16 cellular contexts compared by ENCODE assay signal in genomic region chr1:165910764-165911421, GRCh38.
DNase-seq lines count a peak whose midpoint lies in the region; ATAC-seq and TF ChIP-seq lines count a peak whose summit lies in the region.
"Had no signal": no experiment of that assay in that cellular context is flagged by ENCODE, and none has a peak within 500 bp of the region (broad histone marks: within the 10 kb centered on the region; RNA-seq: fewer than 3 reads in every experiment).

No MANE protein-coding gene starts in this region.

- peaks cover 7% of the 10 kb centered on the region for H3K36me3 ChIP-seq in left ventricle myocardium inferior
- H3K36me3 ChIP-seq in neural progenitor cell, result no peaks in the 10 kb centered on the region

- H3K4me1 Mint-ChIP-seq in neural progenitor cell (no peaks in the 10 kb centered on the region), CD14-positive monocyte (peaks cover 4% of the 10 kb centered on the region)
- H3K4me1 Mint-ChIP-seq in activated T-cell treated with anti-CD3 and anti-CD28 coated beads, Interleukin-2, amount 50 U/mL, for 4 hours (ENCODE audit: low read depth), result peaks cover 2% of the 10 kb centered on the region

- H3K4me1 ChIP-seq in left ventricle myocardium inferior (peaks cover 19% of the 10 kb centered on the region), neural progenitor cell (no peaks in the 10 kb centered on the region)

- H3F3A ChIP-seq in neural progenitor cell (ENCODE audit: low read depth), result no peaks in the 10 kb centered on the region

- H3K27me3 Mint-ChIP-seq in neural progenitor cell (ENCODE audit: insufficient read depth, low read depth) (no peaks in the 10 kb centered on the region), CD14-positive monocyte (ENCODE audit: low read depth in 3 of 3) (no peaks in the 10 kb centered on the region)
- no peaks in the 10 kb centered on the region for H3K27me3 Mint-ChIP-seq in activated T-cell treated with anti-CD3 and anti-CD28 coated beads, Interleukin-2, amount 50 U/mL, for 4 hours (ENCODE audit: low read depth)
- H3K27me3 Mint-ChIP-seq: stimulated activated memory B cell treated with anti-CD40 and anti-IgM and Interleukin-4, amounts not matched to agents 10 μg/mL and 1 μg/mL and 100 μg/mL, for 72 hours had no signal

- no peak for TF ChIP-seq CTCF in left ventricle myocardium inferior (IDR thresholded peaks at IDR 0.05; ENCODE audit: borderline replicate concordance)
- TF ChIP-seq CTCF in neural progenitor cell (IDR thresholded peaks at IDR 0.05), result no peak
- TF ChIP-seq CTCF in CD14-positive monocyte (IDR thresholded peaks at IDR 0.05), result no peak

- DNase-seq in NCI-H82 (lab: John Stamatoyannopoulos, UW), result peak; percentile 29
- DNase-seq in NCI-H82 treated with DMSO at 0.1 percent for 48 hours (lab: John Stamatoyannopoulos, UW; ENCODE audit: unreplicated experiment), result no peak
- DNase-seq in left ventricle myocardium inferior, result peak; percentile 36
- no peak for DNase-seq in neural progenitor cell (ENCODE audit: low spot score)
- DNase-seq in CD14-positive monocyte (ENCODE audit: low spot score), result no peak
- no peak for DNase-seq in activated T-cell treated with anti-CD3 and anti-CD28 coated beads, Interleukin-2, amount 50 U/mL, for 4 hours
- no peak for DNase-seq in NCI-H446 treated with DMSO at 0.1 percent for 48 hours (lab: John Stamatoyannopoulos, UW)
- DNase-seq: activated CD8-positive, alpha-beta memory T cell treated with anti-CD3 and anti-CD28 coated beads for 24 hours; natural killer cell; NCI-H2081 treated with DMSO at 0.1 percent for 48 hours; PC-9; stimulated activated CD4-positive, alpha-beta T cell treated with anti-CD3 and anti-CD28 coated beads, Interleukin-2, amount 100 ng/mL, for 24 hours; T-helper 9 cell had no signal

- H3K36me3 Mint-ChIP-seq in neural progenitor cell (peaks cover 25% of the 10 kb centered on the region), CD14-positive monocyte (peaks cover 47 to 54% of the 10 kb centered on the region in 2 donors)
- H3K36me3 Mint-ChIP-seq in activated T-cell treated with anti-CD3 and anti-CD28 coated beads, Interleukin-2, amount 50 U/mL, for 4 hours (ENCODE audit: insufficient read depth), result peaks cover 19% of the 10 kb centered on the region
- H3K36me3 Mint-ChIP-seq: natural killer cell had no signal

- intact Hi-C loops in left ventricle myocardium inferior (cut with micrococcal nuclease), result loop anchor here (5.0 to 10.0 kb wide), 2 partner anchors 194 to 516 kb away; no protein-coding TSS in a partner anchor
- intact Hi-C loops in CD14-positive monocyte (cut with micrococcal nuclease), result loop anchor here (5.0 to 10.0 kb wide), 5 partner anchors 146 to 519 kb away; partner anchors contain the start of gene TMCO1 (in 1 of the 2)

- H3K9me3 Mint-ChIP-seq in neural progenitor cell (no peaks in the 10 kb centered on the region), CD14-positive monocyte (peaks cover 0 to 2% (median 0%) of the 10 kb centered on the region in 7 donors)
- H3K9me3 Mint-ChIP-seq in activated T-cell treated with anti-CD3 and anti-CD28 coated beads, Interleukin-2, amount 50 U/mL, for 4 hours, result no peaks in the 10 kb centered on the region
- H3K9me3 Mint-ChIP-seq: activated naive CD4-positive, alpha-beta T cell treated with anti-CD3 and anti-CD28 coated beads, Interleukin-2, amount 50 U/mL, for 72 hours; natural killer cell; stimulated activated memory B cell treated with anti-CD40 and anti-IgM and Interleukin-4, amounts not matched to agents 10 μg/mL and 1 μg/mL and 100 μg/mL, for 72 hours had no signal

- no peak overlapping the region for H2AFZ ChIP-seq in neural progenitor cell (replicated peaks)
- H2AFZ ChIP-seq: PC-9 had no signal

- H3K27me3 ChIP-seq in left ventricle myocardium inferior (ENCODE audit: low read depth), result no peaks in the 10 kb centered on the region
- no peaks in the 10 kb centered on the region for H3K27me3 ChIP-seq in neural progenitor cell

- no peak overlapping the region for H3K4me2 ChIP-seq in neural progenitor cell
- H3K4me2 ChIP-seq: PC-9 had no signal

- no peak overlapping the region for H3K4me3 ChIP-seq in left ventricle myocardium inferior
- H3K4me3 ChIP-seq in neural progenitor cell, result no peak overlapping the region
- H3K4me3 ChIP-seq: PC-9 had no signal

- no peaks in the 10 kb centered on the region for H4K20me1 ChIP-seq in neural progenitor cell (ENCODE audit: low read depth)

- H3K27ac Mint-ChIP-seq in neural progenitor cell (no peak overlapping the region), CD14-positive monocyte (no peak overlapping the region)
- H3K27ac Mint-ChIP-seq: natural killer cell; stimulated activated memory B cell treated with anti-CD40 and anti-IgM and Interleukin-4, amounts not matched to agents 10 μg/mL and 1 μg/mL and 100 μg/mL, for 72 hours had no signal

- no peaks in the 10 kb centered on the region for H3K9me3 ChIP-seq in left ventricle myocardium inferior (replicated peaks)
- no peaks in the 10 kb centered on the region for H3K9me3 ChIP-seq in neural progenitor cell (ENCODE audit: low read depth)

- H3K9ac ChIP-seq in neural progenitor cell, result no peak overlapping the region

- no peaks in the 10 kb centered on the region for H3K79me2 ChIP-seq in neural progenitor cell (ENCODE audit: low read depth)

- ATAC-seq in GM19455 (IDR thresholded peaks at IDR 0.05; ENCODE audit: unreplicated experiment), result no peak
- ATAC-seq in activated T-cell treated with anti-CD3 and anti-CD28 coated beads, Interleukin-2, amount 50 U/mL, for 4 hours, result no peak
- ATAC-seq: activated naive CD4-positive, alpha-beta T cell treated with anti-CD3 and anti-CD28 coated beads, Interleukin-2, amount 50 U/mL, for 72 hours; natural killer cell; stimulated activated memory B cell treated with anti-CD40 and anti-IgM and Interleukin-4, amounts not matched to agents 10 μg/mL and 1 μg/mL and 100 μg/mL, for 72 hours had no signal

- H3K27ac ChIP-seq in left ventricle myocardium inferior (replicated peaks), result peak overlapping the region; percentile 43
- peak overlapping the region; percentile 29 for H3K27ac ChIP-seq in neural progenitor cell
- H3K27ac ChIP-seq: PC-9 had no signal

- no peak overlapping the region for H3K4me3 Mint-ChIP-seq in neural progenitor cell
- no peak overlapping the region for H3K4me3 Mint-ChIP-seq in CD14-positive monocyte
- H3K4me3 Mint-ChIP-seq in activated T-cell treated with anti-CD3 and anti-CD28 coated beads, Interleukin-2, amount 50 U/mL, for 4 hours, result no peak overlapping the region
- H3K4me3 Mint-ChIP-seq: natural killer cell; stimulated activated memory B cell treated with anti-CD40 and anti-IgM and Interleukin-4, amounts not matched to agents 10 μg/mL and 1 μg/mL and 100 μg/mL, for 72 hours had no signal

Comparison
In these comparisons a context has a peak if more than half of its experiments do, and no peak if none do; other contexts are left out.
1. DNase-seq: peak in NCI-H82 (single experiment) and left ventricle myocardium inferior (single experiment); none in NCI-H82 treated with DMSO at 0.1 percent for 48 hours (single experiment), neural progenitor cell (single experiment), CD14-positive monocyte (single experiment), activated T-cell treated with anti-CD3 and anti-CD28 coated beads, Interleukin-2, amount 50 U/mL, for 4 hours (single experiment) and NCI-H446 treated with DMSO at 0.1 percent for 48 hours (single experiment).